ENCODE assay signal across 8 cellular contexts in the genomic region with DNA sequence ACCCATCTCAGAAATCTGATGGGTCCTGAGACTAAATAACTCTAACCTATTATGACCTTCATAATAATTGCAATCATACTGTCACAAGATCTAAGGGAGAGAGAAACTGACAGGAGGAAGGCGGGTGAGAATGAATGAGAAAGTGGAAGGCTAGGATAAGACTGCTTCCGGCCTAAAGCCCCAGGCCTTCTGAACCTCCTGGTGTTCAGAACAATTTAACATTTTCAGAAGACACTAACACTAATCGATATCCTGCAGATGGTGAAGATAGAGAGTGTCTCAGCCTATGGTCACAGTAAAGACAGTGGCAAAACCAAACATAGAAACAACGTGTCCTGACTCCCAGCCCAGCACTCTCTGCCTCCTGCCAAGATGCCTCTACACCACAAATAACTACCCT. TPM values are rescaled to one million over a fixed set of nuclear protein-coding genes. Genes with fewer than 3 reads are reported as not detected.
DNase-seq lines count a peak whose midpoint lies in the region; ATAC-seq and TF ChIP-seq lines count a peak whose summit lies in the region.

No MANE protein-coding gene starts in this region.

- no peaks in the 10 kb centered on the region for H3K27me3 ChIP-seq in SK-N-SH (ENCODE audit: insufficient read depth)
- no peaks in the 10 kb centered on the region for H3K27me3 ChIP-seq in stomach smooth muscle (ENCODE audit: control insufficient read depth in 1 of 2, insufficient read depth in 2 of 2, low read length in 2 of 2)

- no peaks in the 10 kb centered on the region for H3K27me3 Mint-ChIP-seq in activated CD8-positive, alpha-beta T cell treated with anti-CD3 and anti-CD28 coated beads, Interleukin-2, amount 10 ng/mL, durations not matched to agents 7 days and 5 days (ENCODE audit: low read depth)

- H3K4me3 Mint-ChIP-seq in activated CD8-positive, alpha-beta T cell treated with anti-CD3 and anti-CD28 coated beads, Interleukin-2, amount 10 ng/mL, durations not matched to agents 7 days and 5 days = peak overlapping the region; percentile 91

- H3K36me3 ChIP-seq in SK-N-SH (replicated peaks in 1 of 2; ENCODE audit: control insufficient read depth in 1 of 2, insufficient read depth in 2 of 2, low read length in 1 of 2) = peaks cover 49 to 52% of the 10 kb centered on the region in 2 experiments
- peaks cover 37 to 44% of the 10 kb centered on the region in 2 donors for H3K36me3 ChIP-seq in stomach smooth muscle (ENCODE audit: control insufficient read depth in 2 of 2, insufficient read depth in 2 of 2, low read length in 2 of 2)

- H3K27ac ChIP-seq in SK-N-SH (ENCODE audit: low read depth in 2 of 2, low read length in 1 of 2) = peak overlapping the region; percentile 93 to 97
- peak overlapping the region; percentile 96 for H3K27ac ChIP-seq in stomach smooth muscle (ENCODE audit: low read length)

- CTCF ChIA-PET in SK-N-SH (lab: Yijun Ruan, JAX) = interaction anchor here (1.0 kb wide), 1 partner anchor 12 kb away, joined by 3 read pairs; no protein-coding TSS in a partner anchor
- CTCF ChIA-PET in activated CD8-positive, alpha-beta T cell treated with anti-CD3 and anti-CD28 coated beads, Interleukin-2, amount 10 ng/mL, durations not matched to agents 7 days and 5 days (lab: Charles Lee) = interaction anchor here (1.0 to 1.1 kb wide), 2 partner anchors 37 to 97 kb away, joined by 3 read pairs; no protein-coding TSS in a partner anchor

- POLR2A ChIA-PET in SK-N-SH (lab: Yijun Ruan, JAX) = no interaction called here
- POLR2A ChIA-PET in activated CD8-positive, alpha-beta T cell treated with anti-CD3 and anti-CD28 coated beads, Interleukin-2, amount 10 ng/mL, durations not matched to agents 7 days and 5 days (lab: Charles Lee) = no interaction called here

- TF ChIP-seq RAD21 in SK-N-SH (IDR thresholded peaks at IDR 0.05; ENCODE audit: low read length) = no peak

- H3K4me1 ChIP-seq in SK-N-SH (ENCODE audit: control insufficient read depth in 1 of 2, insufficient read depth in 2 of 2, low read depth in 1 of 2, low read length in 1 of 2) = peaks cover 17 to 19% of the 10 kb centered on the region in 2 experiments; a peak in 3 of 4 replicates
- peaks cover 33% of the 10 kb centered on the region for H3K4me1 ChIP-seq in stomach smooth muscle (ENCODE audit: control insufficient read depth, insufficient read depth, low read length)

- peak overlapping the region; percentile 99 for H3K27ac Mint-ChIP-seq in activated CD8-positive, alpha-beta T cell treated with anti-CD3 and anti-CD28 coated beads, Interleukin-2, amount 10 ng/mL, durations not matched to agents 7 days and 5 days

- WGBS in SK-N-SH (ENCODE audit: low lambda C conversion rate) = 4% methylated on average over 4 of the region's 4 CpGs

- ATAC-seq in SK-N-SH treated with all-trans-retinoic acid at 6 μM for 48 hours (no peak), HG03097 (IDR thresholded peaks at IDR 0.05; ENCODE audit: low FRiP score, unreplicated experiment) (no peak)
- no peak for ATAC-seq in activated CD8-positive, alpha-beta T cell treated with anti-CD3 and anti-CD28 coated beads, Interleukin-2, amount 10 ng/mL, durations not matched to agents 7 days and 5 days

- H3K36me3 Mint-ChIP-seq in activated CD8-positive, alpha-beta T cell treated with anti-CD3 and anti-CD28 coated beads, Interleukin-2, amount 10 ng/mL, durations not matched to agents 7 days and 5 days (ENCODE audit: low read depth) = peaks cover 56% of the 10 kb centered on the region

- peaks cover 6% of the 10 kb centered on the region; the same call in 1 of the 2 replicates for H3K9me3 ChIP-seq in SK-N-SH
- H3K9me3 ChIP-seq in iPS-18c (ENCODE audit: control insufficient read depth, insufficient read depth, low read length) = no peaks in the 10 kb centered on the region
- no peaks in the 10 kb centered on the region for H3K9me3 ChIP-seq in stomach smooth muscle (ENCODE audit: control insufficient read depth in 2 of 2, low read length in 2 of 2)

- H3F3A ChIP-seq in SK-N-SH (replicated peaks; ENCODE audit: insufficient read depth) = peaks cover 53% of the 10 kb centered on the region

- peak overlapping the region; percentile 88 to 98 for H3K4me3 ChIP-seq in SK-N-SH (ENCODE audit: low read depth in 2 of 2, low read length in 1 of 2)
- H3K4me3 ChIP-seq in iPS-18c (ENCODE audit: insufficient read depth, low read depth, low read length) = peak overlapping the region; percentile 85
- peak overlapping the region; percentile 93 to 97 for H3K4me3 ChIP-seq in stomach smooth muscle (ENCODE audit: low read length in 2 of 2)

- peaks cover 45% of the 10 kb centered on the region for H3K79me2 ChIP-seq in SK-N-SH (ENCODE audit: insufficient read depth)

- H3K9me3 Mint-ChIP-seq in activated CD8-positive, alpha-beta T cell treated with anti-CD3 and anti-CD28 coated beads, Interleukin-2, amount 10 ng/mL, durations not matched to agents 7 days and 5 days (ENCODE audit: insufficient read depth) = no peaks in the 10 kb centered on the region

- no peaks in the 10 kb centered on the region for H3K9me2 ChIP-seq in SK-N-SH

- no peak for TF ChIP-seq EP300 in SK-N-SH (IDR thresholded peaks at IDR 0.05; ENCODE audit: borderline replicate concordance in 1 of 2, low read depth in 1 of 2, low read length in 1 of 2)

- TF ChIP-seq CTCF in SK-N-SH (IDR thresholded peaks at IDR 0.05) (no peak), GM10266 (IDR thresholded peaks at IDR 0.05; ENCODE audit: control insufficient read depth, insufficient read depth, low read depth, missing control alignments) (no peak)

- DNase-seq in SK-N-SH (no peak), GM10266 (ENCODE audit: extremely low spot score) (no peak), amygdala (lab: John Stamatoyannopoulos, UW) (no peak)
- no peak for DNase-seq in activated CD8-positive, alpha-beta T cell treated with anti-CD3 and anti-CD28 coated beads, Interleukin-2, amount 10 ng/mL, durations not matched to agents 7 days and 5 days

- H4K20me1 ChIP-seq in SK-N-SH (ENCODE audit: insufficient read depth) = peaks cover 58% of the 10 kb centered on the region

- H3K9ac ChIP-seq in SK-N-SH (peak overlapping the region; percentile 99), stomach smooth muscle (ENCODE audit: low read length in 2 of 2) (peak overlapping the region; percentile 92 to 94)

- no peak overlapping the region for H2AFZ ChIP-seq in SK-N-SH (ENCODE audit: low read depth)

- H3K4me1 Mint-ChIP-seq in activated CD8-positive, alpha-beta T cell treated with anti-CD3 and anti-CD28 coated beads, Interleukin-2, amount 10 ng/mL, durations not matched to agents 7 days and 5 days (ENCODE audit: low read depth) = peaks cover 41% of the 10 kb centered on the region

- H3K4me2 ChIP-seq in SK-N-SH = peak overlapping the region; percentile 95

TF ChIP-seq in SK-N-SH, 30 proteins besides CTCF, POLR2A, EP300 and RAD21 (continues in another document):
- TF ChIP-seq FOXJ3 (CRISPR knock-in tag; IDR thresholded peaks at IDR 0.05) (no peak), MEF2A (IDR thresholded peaks at IDR 0.05; ENCODE audit: borderline replicate concordance, low read depth) (no peak), TAF1 (IDR thresholded peaks at IDR 0.05; ENCODE audit: borderline replicate concordance, low read depth, low read length) (no peak)

TF ChIP-seq in SK-N-SH treated with all-trans-retinoic acid at 6 μM for 48 hours, 23 proteins besides CTCF, POLR2A, EP300 and RAD21:
- no peak for TF ChIP-seq SNAI2 (CRISPR knock-in tag; IDR thresholded peaks at IDR 0.05)
- no peak for TF ChIP-seq ISL1 (CRISPR knock-in tag; IDR thresholded peaks at IDR 0.05)
- no peak for TF ChIP-seq ESRRG (CRISPR knock-in tag; IDR thresholded peaks at IDR 0.05)
- no peak for TF ChIP-seq PATZ1 (CRISPR knock-in tag; IDR thresholded peaks at IDR 0.05; ENCODE audit: borderline replicate concordance)

RNA-seq across cellular contexts. Expression of gene RPS14, which starts 1.2 kb away (rescaled TPM):
- 10,227 and 11,441 TPM in 2 replicates for polyA plus RNA-seq in SK-N-SH (2012; rRNA removed)
- 12,920 and 13,251 TPM in 2 replicates for polyA plus RNA-seq in SK-N-SH (2012; cell fraction: cytosol; rRNA removed)
- 1,878 and 2,730 TPM in 2 replicates for polyA plus RNA-seq in SK-N-SH (2012; cell fraction: nucleus; rRNA removed)
- 1,000 to 10,000 TPM; 2,046 to 2,123 TPM for total RNA-seq in activated CD8-positive, alpha-beta T cell treated with anti-CD3 and anti-CD28 coated beads, Interleukin-2, amount 10 ng/mL, durations not matched to agents 7 days and 5 days

RNA-seq across cellular contexts. Expression of gene CD74, which starts 35.6 kb away (rescaled TPM):
- polyA plus RNA-seq in SK-N-SH (2012; rRNA removed) = 0.15 and 0.26 TPM in 2 replicates
- 0.06 and 0.13 TPM in 2 replicates for polyA plus RNA-seq in SK-N-SH (2012; cell fraction: cytosol; rRNA removed)
- polyA plus RNA-seq in SK-N-SH (2012; cell fraction: nucleus; rRNA removed) = 0.08 and 0.23 TPM in 2 replicates
- total RNA-seq in activated CD8-positive, alpha-beta T cell treated with anti-CD3 and anti-CD28 coated beads, Interleukin-2, amount 10 ng/mL, durations not matched to agents 7 days and 5 days = 100 to 1,000 TPM; 395 to 407 TPM

RNA-seq across cellular contexts. Expression of gene NDST1, which starts 59.6 kb away (rescaled TPM):
- polyA plus RNA-seq in SK-N-SH (2012; rRNA removed) = 29.2 and 33.8 TPM in 2 replicates
- polyA plus RNA-seq in SK-N-SH (2012; cell fraction: cytosol; rRNA removed) = 13.8 and 22.5 TPM in 2 replicates
- 32.7 and 39.0 TPM in 2 replicates for polyA plus RNA-seq in SK-N-SH (2012; cell fraction: nucleus; rRNA removed)
- under 1 TPM; 0.63 TPM for total RNA-seq in activated CD8-positive, alpha-beta T cell treated with anti-CD3 and anti-CD28 coated beads, Interleukin-2, amount 10 ng/mL, durations not matched to agents 7 days and 5 days
